26 cellular contexts compared by ENCODE assay signal in genomic region chr7:110962826-110963225, GRCh38.
"Had no signal": no experiment of that assay in that cellular context is flagged by ENCODE, and none has a peak within 500 bp of the region (broad histone marks: within the 10 kb centered on the region; RNA-seq: fewer than 3 reads in every experiment).

No MANE protein-coding gene starts in this region.

- H3K9me3 ChIP-seq: SJSA1 had no signal

- H3K4me1 ChIP-seq: SJSA1 had no signal

- H3K27me3 ChIP-seq: SJSA1 had no signal

- DNase-seq: activated CD4-positive, alpha-beta memory T cell treated with anti-CD3 and anti-CD28 coated beads for 36 hours; activated CD4-positive, alpha-beta T cell treated with anti-CD3 and anti-CD28 coated beads for 36 hours; activated CD4-positive, alpha-beta T cell treated with anti-CD3 and anti-CD28 coated beads, Interleukin-2, amount 50 U/mL, for 1 hour; activated CD8-positive, alpha-beta memory T cell treated with anti-CD3 and anti-CD28 coated beads, Interleukin-2, amount 50 U/mL, for 4 hours; activated naive CD4-positive, alpha-beta T cell treated with anti-CD3 and anti-CD28 coated beads, Interleukin-2, amount 10 ng/mL, durations not matched to agents 7 days and 5 days; activated naive CD8-positive, alpha-beta T cell treated with anti-CD3 and anti-CD28 coated beads, Interleukin-2, amount 50 U/mL, for 24 hours; activated T-cell treated with anti-CD3 and anti-CD28 coated beads for 4 hours; activated T-cell treated with anti-CD3 and anti-CD28 coated beads, Interleukin-2, amount 50 U/mL, for 4 hours; anterior cingulate cortex; caudate nucleus; cerebellar nuclear complex; NCI-H1048; NCI-H1105 treated with DMSO at 0.1 percent for 48 hours; NCI-H1436; NCI-H1694; NCI-H2029; NCI-H345; NCI-H524 treated with DMSO at 0.1 percent for 48 hours; RPMI8226; SHP77 treated with DMSO at 0.1 percent for 48 hours; T-helper 1 cell; T1000 had no signal

- H3K27ac ChIP-seq: SJSA1 had no signal

- H3K36me3 ChIP-seq: SJSA1 had no signal

- H3K4me3 ChIP-seq: K562, SJSA1 had no signal

- ATAC-seq: activated CD4-positive, alpha-beta T cell treated with anti-CD3 and anti-CD28 coated beads for 36 hours; activated naive CD8-positive, alpha-beta T cell treated with anti-CD3 and anti-CD28 coated beads, Interleukin-2, amount 50 U/mL, for 24 hours; activated T-cell treated with anti-CD3 and anti-CD28 coated beads, Interleukin-2, amount 50 U/mL, for 4 hours; K562; Panc1; SK-N-SH treated with all-trans-retinoic acid at 6 μM for 48 hours had no signal
